1 cellular context compared by ENCODE assay signal in the genomic region with DNA sequence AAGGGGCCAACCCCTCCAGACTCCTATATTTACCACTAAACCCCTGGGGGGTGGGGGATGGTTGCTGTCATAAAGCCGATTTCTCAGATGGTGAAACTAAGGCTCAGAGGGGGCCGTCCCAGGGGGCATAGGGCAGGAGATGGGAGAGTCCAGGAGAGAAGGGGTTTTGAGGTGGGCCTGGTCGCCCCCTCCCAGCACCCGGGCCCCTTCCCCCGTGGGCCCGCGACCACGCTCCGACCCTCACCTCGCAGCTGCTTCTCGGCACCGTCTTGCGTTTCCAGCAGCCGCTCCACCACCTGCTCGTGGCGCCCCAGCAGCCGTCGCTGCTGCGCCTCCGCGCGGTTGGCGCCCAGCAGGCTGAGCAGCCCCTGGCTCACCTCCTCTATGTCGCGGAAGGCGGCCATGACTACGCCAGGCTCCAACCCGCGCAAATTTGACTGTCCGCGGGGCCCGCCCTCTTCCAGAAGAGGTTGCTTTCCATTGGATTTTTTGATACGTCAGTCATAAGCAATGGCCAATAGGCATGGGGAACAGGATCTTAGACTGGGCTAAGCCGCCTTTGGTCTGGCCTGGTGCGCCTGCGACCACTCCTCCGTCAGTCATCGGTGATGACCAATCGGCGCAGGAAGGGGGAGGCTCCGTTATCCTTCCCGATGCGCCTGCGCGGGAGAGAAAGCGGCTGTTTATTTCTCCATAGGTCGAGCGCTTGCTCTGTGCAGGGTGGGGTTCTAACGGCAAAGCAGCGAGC.
TF ChIP-seq lines count a peak whose summit lies in the region.

A gene with protein sequence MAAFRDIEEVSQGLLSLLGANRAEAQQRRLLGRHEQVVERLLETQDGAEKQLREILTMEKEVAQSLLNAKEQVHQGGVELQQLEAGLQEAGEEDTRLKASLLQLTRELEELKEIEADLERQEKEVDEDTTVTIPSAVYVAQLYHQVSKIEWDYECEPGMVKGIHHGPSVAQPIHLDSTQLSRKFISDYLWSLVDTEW (minus strand): TSS at position 410 of the 748 bp plus-strand sequence. CDS start 6 bp downstream, at position 404.

TF ChIP-seq in HCT116, 20 proteins besides CTCF, POLR2A, EP300 and RAD21 (continued from another document):
- TF ChIP-seq, protein P1, sequence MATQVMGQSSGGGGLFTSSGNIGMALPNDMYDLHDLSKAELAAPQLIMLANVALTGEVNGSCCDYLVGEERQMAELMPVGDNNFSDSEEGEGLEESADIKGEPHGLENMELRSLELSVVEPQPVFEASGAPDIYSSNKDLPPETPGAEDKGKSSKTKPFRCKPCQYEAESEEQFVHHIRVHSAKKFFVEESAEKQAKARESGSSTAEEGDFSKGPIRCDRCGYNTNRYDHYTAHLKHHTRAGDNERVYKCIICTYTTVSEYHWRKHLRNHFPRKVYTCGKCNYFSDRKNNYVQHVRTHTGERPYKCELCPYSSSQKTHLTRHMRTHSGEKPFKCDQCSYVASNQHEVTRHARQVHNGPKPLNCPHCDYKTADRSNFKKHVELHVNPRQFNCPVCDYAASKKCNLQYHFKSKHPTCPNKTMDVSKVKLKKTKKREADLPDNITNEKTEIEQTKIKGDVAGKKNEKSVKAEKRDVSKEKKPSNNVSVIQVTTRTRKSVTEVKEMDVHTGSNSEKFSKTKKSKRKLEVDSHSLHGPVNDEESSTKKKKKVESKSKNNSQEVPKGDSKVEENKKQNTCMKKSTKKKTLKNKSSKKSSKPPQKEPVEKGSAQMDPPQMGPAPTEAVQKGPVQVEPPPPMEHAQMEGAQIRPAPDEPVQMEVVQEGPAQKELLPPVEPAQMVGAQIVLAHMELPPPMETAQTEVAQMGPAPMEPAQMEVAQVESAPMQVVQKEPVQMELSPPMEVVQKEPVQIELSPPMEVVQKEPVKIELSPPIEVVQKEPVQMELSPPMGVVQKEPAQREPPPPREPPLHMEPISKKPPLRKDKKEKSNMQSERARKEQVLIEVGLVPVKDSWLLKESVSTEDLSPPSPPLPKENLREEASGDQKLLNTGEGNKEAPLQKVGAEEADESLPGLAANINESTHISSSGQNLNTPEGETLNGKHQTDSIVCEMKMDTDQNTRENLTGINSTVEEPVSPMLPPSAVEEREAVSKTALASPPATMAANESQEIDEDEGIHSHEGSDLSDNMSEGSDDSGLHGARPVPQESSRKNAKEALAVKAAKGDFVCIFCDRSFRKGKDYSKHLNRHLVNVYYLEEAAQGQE (IDR thresholded peaks at IDR 0.05; ENCODE audit: low read depth): no peak
- TF ChIP-seq TCF7L2 (IDR thresholded peaks at IDR 0.05; ENCODE audit: borderline replicate concordance, extremely low read depth, insufficient read depth, insufficient read length) (peak; percentile 96), EGR1 (IDR thresholded peaks at IDR 0.05; ENCODE audit: low read depth) (no peak), CBX3 (IDR thresholded peaks at IDR 0.05; ENCODE audit: low read depth) (no peak), ZFX (IDR thresholded peaks at IDR 0.05) (peak; percentile 35; the same call in 1 of the 2 replicates), ZNF274 (IDR thresholded peaks at IDR 0.05; ENCODE audit: low read depth, low read length) (no peak), ELF1 (IDR thresholded peaks at IDR 0.05; ENCODE audit: borderline replicate concordance, low read depth) (no peak)
